In the genomic region with DNA sequence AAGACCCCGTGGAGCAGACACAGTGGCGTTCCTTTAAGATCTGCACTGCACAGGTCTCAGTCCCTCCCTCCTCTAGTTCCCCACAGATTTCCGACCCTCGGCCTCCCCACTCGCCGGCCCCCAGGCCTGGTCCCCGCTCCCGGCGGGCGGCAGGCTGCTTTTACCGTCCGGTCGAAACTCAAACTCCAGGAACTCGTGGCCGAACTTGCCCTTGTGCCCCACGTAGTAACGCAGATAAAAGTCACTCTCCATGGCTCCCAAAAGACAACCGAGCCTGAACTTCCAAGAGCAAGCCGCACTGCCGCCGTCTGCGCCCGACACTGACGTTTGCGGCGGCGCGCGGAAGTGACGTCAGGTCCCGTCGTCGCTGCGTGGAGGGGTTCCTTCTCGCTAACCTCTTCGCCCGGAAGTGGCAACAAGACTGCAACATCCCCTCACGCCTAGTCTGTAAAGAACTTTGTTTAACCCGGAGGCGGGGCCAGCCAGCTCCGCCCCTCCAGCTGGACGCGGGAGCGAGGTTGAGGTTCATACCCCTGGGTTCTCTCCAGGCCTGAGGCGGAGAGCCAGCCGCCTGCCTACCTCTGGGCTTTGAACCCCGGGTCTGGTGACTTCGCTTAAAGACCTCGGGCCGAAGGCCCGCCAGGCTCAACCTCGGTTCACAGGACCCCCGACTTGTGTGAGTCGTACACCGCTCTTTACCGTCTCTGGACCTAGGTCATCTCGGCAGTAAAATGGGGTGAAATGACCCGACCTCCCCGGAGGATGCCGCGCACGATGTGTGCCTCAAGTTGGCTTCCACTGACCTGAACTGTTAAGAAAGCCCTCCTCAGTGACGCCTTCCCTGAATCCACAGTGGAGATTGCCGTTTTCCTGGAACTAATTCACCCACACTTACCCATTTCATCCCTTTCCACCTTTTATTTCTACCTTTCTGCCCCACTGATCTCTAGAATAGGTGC, we compare ENCODE assay signal across 8 cellular contexts. TPM values are rescaled to one million over a fixed set of nuclear protein-coding genes. Genes with fewer than 3 reads are reported as not detected.
DNase-seq lines count a peak whose midpoint lies in the region; TF ChIP-seq lines count a peak whose summit lies in the region.

A gene (minus strand): TSS at position 322 of the 959 bp plus-strand sequence. CDS start 70 bp downstream, at position 252.

- H3K9ac ChIP-seq in neuronal stem cell (ENCODE audit: low read depth, low read length, poor library complexity): peak within 1 kb of the TSS; percentile 79

- peak within 1 kb of the TSS; percentile 62 to 93 for H3K4me3 ChIP-seq in neuronal stem cell (ENCODE audit: low read length in 2 of 2)

- H3K9me3 ChIP-seq in neuronal stem cell (replicated peaks in 1 of 2; ENCODE audit: control insufficient read depth in 2 of 2, insufficient read depth in 1 of 2, low read depth in 1 of 2, low read length in 2 of 2): no peaks in the 10 kb centered on the region

- POLR2A ChIA-PET in HEK293T (lab: Yijun Ruan, JAX): interaction anchor here (0.6 to 1.9 kb wide), 10 partner anchors 9 to 48 kb away, joined by 3 to 9 read pairs (median 4); no protein-coding TSS in a partner anchor

- peak within 1 kb of the TSS; percentile 75 for H3K4me2 ChIP-seq in neuronal stem cell (ENCODE audit: insufficient read depth, low read length, poor library complexity, severe bottlenecking)

- no peak within 1 kb of the TSS for H3K4ac ChIP-seq in neuronal stem cell (ENCODE audit: low read length)

- no peak within 1 kb of the TSS for H2BK120ac ChIP-seq in neuronal stem cell (ENCODE audit: low read depth, low read length)

- no peak within 1 kb of the TSS for H2AK5ac ChIP-seq in neuronal stem cell (ENCODE audit: low read depth, low read length)

- H3K27me3 ChIP-seq in neuronal stem cell (ENCODE audit: control insufficient read depth in 3 of 3, insufficient read depth in 3 of 3, low read depth in 1 of 3, low read length in 3 of 3): no peaks in the 10 kb centered on the region

- no peak within 1 kb of the TSS for H2BK12ac ChIP-seq in neuronal stem cell (ENCODE audit: low read length)

- in situ Hi-C loops in SK-MEL-5 (cut with HindIII; ENCODE audit: low pct_unique_long_range_greater_than_20kb, low sequenced_read_pairs): no loop called here

- peak within 1 kb of the TSS; percentile 92 for H2AFZ ChIP-seq in neuronal stem cell (ENCODE audit: low read length)

- H3K18ac ChIP-seq in neuronal stem cell (ENCODE audit: low read length): peak within 1 kb of the TSS; percentile 83

- H3K14ac ChIP-seq in neuronal stem cell (ENCODE audit: low read length): no peak within 1 kb of the TSS

- peak within 1 kb of the TSS; percentile 98 for H3K23ac ChIP-seq in neuronal stem cell (ENCODE audit: low read depth, low read length, poor library complexity)

- peak; percentile 93 for DNase-seq in GF-D8 (lab: John Stamatoyannopoulos, UW)
- peak; percentile 98 for DNase-seq in HEK293T (ENCODE audit: extremely low spot score)
- peak; percentile 97 for DNase-seq in MV-4-11 (lab: John Stamatoyannopoulos, UW)
- DNase-seq in SK-MEL-5 (ENCODE audit: low read depth, low spot score): peak; percentile 93
- peak; percentile 96 for DNase-seq in activated naive CD4-positive, alpha-beta T cell treated with Interleukin-2 at 50 U/mL for 16 hours
- DNase-seq in foreskin melanocyte: peak; percentile 93
- DNase-seq in neuronal stem cell (ENCODE audit: low spot score): peak; percentile 90

- H4K91ac ChIP-seq in neuronal stem cell (ENCODE audit: low read depth, low read length, poor library complexity): no peak within 1 kb of the TSS

- H2BK5ac ChIP-seq in neuronal stem cell (ENCODE audit: low read length): no peak within 1 kb of the TSS

- H3K36me3 ChIP-seq in neuronal stem cell (replicated peaks in 1 of 2; ENCODE audit: control insufficient read depth in 2 of 2, insufficient read depth in 2 of 2, low read length in 2 of 2): peaks cover 8 to 30% of the 10 kb centered on the region in 2 donors

- CTCF ChIA-PET in HEK293T (lab: Yijun Ruan, JAX): no interaction called here

- H3K27ac ChIP-seq in neuronal stem cell (replicated peaks; ENCODE audit: low read length): peak within 1 kb of the TSS; percentile 6

- WGBS in neuronal stem cell (ENCODE audit: extremely low coverage in 2 of 2, insufficient read length in 2 of 2, insufficient replicate concordance in 1 of 2), 2 donors: no CpG with 5 or more reads among the region's 64 CpGs

- H3K4me1 ChIP-seq in neuronal stem cell (ENCODE audit: control insufficient read depth in 2 of 2, insufficient read depth in 1 of 2, low read depth in 1 of 2, low read length in 2 of 2): peaks cover 5 to 8% of the 10 kb centered on the region in 2 donors

- H2BK15ac ChIP-seq in neuronal stem cell (ENCODE audit: low read length): no peak within 1 kb of the TSS

- H4K8ac ChIP-seq in neuronal stem cell (ENCODE audit: low read depth, low read length): peak within 1 kb of the TSS; percentile 70

- TF ChIP-seq CTCF in subcutaneous adipose tissue (IDR thresholded peaks at IDR 0.05; ENCODE audit: low read depth): no peak

- peaks cover 4% of the 10 kb centered on the region for H3K79me1 ChIP-seq in neuronal stem cell (ENCODE audit: low read depth, low read length)

TF ChIP-seq in HEK293T, 16 proteins besides CTCF, POLR2A, EP300 and RAD21:
- TF ChIP-seq FOXK2 (IDR thresholded peaks at IDR 0.05) (0 out of 2 replicates have a peak, but pooled peaks have one; percentile 32), NFRKB (IDR thresholded peaks at IDR 0.05) (no peak), FOXM1 (IDR thresholded peaks at IDR 0.05; ENCODE audit: borderline replicate concordance) (no peak), L3MBTL2 (conservative IDR thresholded peaks at IDR 0.05) (peak; percentile 39), ELF4 (IDR thresholded peaks at IDR 0.05) (peak; percentile 84)
- TF ChIP-seq, protein P1, sequence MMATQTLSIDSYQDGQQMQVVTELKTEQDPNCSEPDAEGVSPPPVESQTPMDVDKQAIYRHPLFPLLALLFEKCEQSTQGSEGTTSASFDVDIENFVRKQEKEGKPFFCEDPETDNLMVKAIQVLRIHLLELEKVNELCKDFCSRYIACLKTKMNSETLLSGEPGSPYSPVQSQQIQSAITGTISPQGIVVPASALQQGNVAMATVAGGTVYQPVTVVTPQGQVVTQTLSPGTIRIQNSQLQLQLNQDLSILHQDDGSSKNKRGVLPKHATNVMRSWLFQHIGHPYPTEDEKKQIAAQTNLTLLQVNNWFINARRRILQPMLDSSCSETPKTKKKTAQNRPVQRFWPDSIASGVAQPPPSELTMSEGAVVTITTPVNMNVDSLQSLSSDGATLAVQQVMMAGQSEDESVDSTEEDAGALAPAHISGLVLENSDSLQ (IDR thresholded peaks at IDR 0.05): peak; percentile 16; the same call in 1 of the 2 replicates

RNA-seq across cellular contexts. Expression of the gene that starts here (rescaled TPM):
- 37.7 and 45.4 TPM in 2 replicates for total RNA-seq in SK-MEL-5 (2014; rRNA removed; shearing (Covaris generic))
- polyA plus RNA-seq in SK-MEL-5 (2015; cell fraction: cytosol; rRNA removed): 50.1 and 66.0 TPM in 2 replicates
- polyA plus RNA-seq in SK-MEL-5 (2015; cell fraction: nucleus; rRNA removed): 11.4 and 17.6 TPM in 2 replicates
- 141 TPM for polyA plus RNA-seq in neuronal stem cell (2013, experiment 1 of 2)
- polyA plus RNA-seq in neuronal stem cell (2013, experiment 2 of 2): 139 TPM
- total RNA-seq in subcutaneous adipose tissue: 10 to 100 TPM; 27.7 to 47.4 (median 30.3) TPM

Comparison
In these comparisons a context has a peak if more than half of its experiments do, and no peak if none do; other contexts are left out.
1. Peak in every context shown above with its lines: DNase-seq, H3K4me3 ChIP-seq and H3K27ac ChIP-seq.